In the genomic region with DNA sequence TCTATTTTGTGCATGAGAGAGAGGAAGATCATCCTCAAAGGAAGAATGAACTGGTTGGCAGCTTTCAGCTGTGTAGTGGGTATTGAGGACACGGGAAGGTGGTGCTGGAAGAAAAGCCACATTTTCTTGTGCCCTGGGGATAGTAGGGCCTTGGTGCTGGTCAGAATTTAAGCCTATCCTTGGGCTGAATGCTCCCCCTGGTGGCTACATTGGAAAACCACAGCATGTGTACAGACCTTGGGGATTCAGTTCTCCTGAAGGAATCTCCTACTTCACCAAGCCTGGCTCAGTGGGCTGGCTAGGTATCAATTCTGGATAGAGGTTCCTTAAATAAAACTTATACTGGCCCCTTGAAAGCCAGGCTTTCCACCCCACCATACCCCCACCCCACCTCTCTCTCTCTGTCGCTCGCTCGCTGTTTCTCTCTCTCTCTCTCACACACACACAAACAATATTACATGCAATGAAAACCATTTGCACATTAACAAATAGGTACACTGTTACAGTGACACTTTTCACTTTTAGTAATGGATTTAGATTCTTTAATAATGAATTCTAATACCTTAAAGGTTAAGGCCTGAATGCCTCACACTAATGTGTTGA, we compare ENCODE assay signal across 8 cellular contexts. TPM values are rescaled to one million over a fixed set of nuclear protein-coding genes. Genes with fewer than 3 reads are reported as not detected.
DNase-seq lines count a peak whose midpoint lies in the region; ATAC-seq and TF ChIP-seq lines count a peak whose summit lies in the region.

No MANE protein-coding gene starts in this region.

- intact Hi-C loops in Calu3 (cut with micrococcal nuclease; ENCODE audit: unreplicated experiment) = loop anchor here (1.0 to 5.0 kb wide), 4 partner anchors 176 to 755 kb away; a partner anchor contains a TSS
- intact Hi-C loops in left ventricle myocardium superior (cut with micrococcal nuclease) = loop anchor here (5.0 kb wide), 1 partner anchor 259 kb away; no protein-coding TSS in a partner anchor

- no peak overlapping the region for H2AFZ ChIP-seq in smooth muscle cell (ENCODE audit: low read depth)

- DNase-seq in Calu3 (peak; percentile 59), NCI-H510A treated with DMSO at 0.1 percent for 48 hours (lab: John Stamatoyannopoulos, UW) (peak; percentile 8), left ventricle myocardium superior (peak; percentile 28), smooth muscle cell (lab: John Stamatoyannopoulos, UW; ENCODE audit: unreplicated experiment) (no peak)
- peak in 1 of 2 donors; percentile 36 for DNase-seq in activated naive CD4-positive, alpha-beta T cell treated with anti-CD3 and anti-CD28 coated beads, Interleukin-2, amount 50 U/mL, for 72 hours (ENCODE audit: low spot score in 2 of 2)
- no peak for DNase-seq in effector memory CD4-positive, alpha-beta T cell

- TF ChIP-seq CTCF in Calu3 (IDR thresholded peaks at IDR 0.05; ENCODE audit: unreplicated experiment) (peak; percentile 67), smooth muscle cell (IDR thresholded peaks at IDR 0.05; ENCODE audit: borderline replicate concordance, insufficient read depth, poor library complexity, severe bottlenecking) (peak; percentile 85)

- H3K27ac Mint-ChIP-seq in Calu3 (ENCODE audit: unreplicated experiment) = no peak overlapping the region
- no peak overlapping the region for H3K27ac Mint-ChIP-seq in activated naive CD4-positive, alpha-beta T cell treated with anti-CD3 and anti-CD28 coated beads, Interleukin-2, amount 50 U/mL, for 72 hours

- no peak overlapping the region for H3K4me2 ChIP-seq in smooth muscle cell

- CTCF ChIA-PET in Calu3 (lab: Charles Lee) = no interaction called here

- no peak overlapping the region for H3K4me3 ChIP-seq in smooth muscle cell
- no peak overlapping the region for H3K4me3 ChIP-seq in effector memory CD4-positive, alpha-beta T cell (ENCODE audit: insufficient read depth, low read depth, low read length, poor library complexity, severe bottlenecking)

- H3K9me3 Mint-ChIP-seq in Calu3 (ENCODE audit: low read depth, unreplicated experiment) = peaks cover 4% of the 10 kb centered on the region
- H3K9me3 Mint-ChIP-seq in activated naive CD4-positive, alpha-beta T cell treated with anti-CD3 and anti-CD28 coated beads, Interleukin-2, amount 50 U/mL, for 72 hours = no peaks in the 10 kb centered on the region

- no peaks in the 10 kb centered on the region for H3K36me3 ChIP-seq in smooth muscle cell (ENCODE audit: low read depth)
- no peaks in the 10 kb centered on the region for H3K36me3 ChIP-seq in effector memory CD4-positive, alpha-beta T cell (ENCODE audit: control insufficient read depth, insufficient read depth, low read length)

- H3K27ac ChIP-seq in smooth muscle cell (ENCODE audit: low read depth) = no peak overlapping the region
- no peak overlapping the region for H3K27ac ChIP-seq in effector memory CD4-positive, alpha-beta T cell (ENCODE audit: insufficient read depth, low read length, poor library complexity, severe bottlenecking)

- no TSS peak for BruUV-seq in Calu3 (replicated peaks; lab: Mats Ljungman, UMichigan)

- H3K79me2 ChIP-seq in smooth muscle cell (ENCODE audit: low read depth) = no peaks in the 10 kb centered on the region

- H3K9me3 ChIP-seq in smooth muscle cell (replicated peaks; ENCODE audit: low read depth) = no peaks in the 10 kb centered on the region
- no peaks in the 10 kb centered on the region for H3K9me3 ChIP-seq in effector memory CD4-positive, alpha-beta T cell (ENCODE audit: control insufficient read depth, low read length)

- H3K27me3 Mint-ChIP-seq in Calu3 (ENCODE audit: unreplicated experiment) = peaks cover 15% of the 10 kb centered on the region

- no peaks in the 10 kb centered on the region for H3K36me3 Mint-ChIP-seq in Calu3 (ENCODE audit: insufficient read depth, unreplicated experiment)
- no peaks in the 10 kb centered on the region for H3K36me3 Mint-ChIP-seq in activated naive CD4-positive, alpha-beta T cell treated with anti-CD3 and anti-CD28 coated beads, Interleukin-2, amount 50 U/mL, for 72 hours

- no peak overlapping the region for H3K9ac ChIP-seq in smooth muscle cell (ENCODE audit: low read depth)

- WGBS in smooth muscle cell (ENCODE audit: low lambda C conversion rate) = 77% methylated on average over 4 of the region's 4 CpGs

- no peak overlapping the region for H3K4me3 Mint-ChIP-seq in Calu3 (ENCODE audit: low read depth, unreplicated experiment)

- no peaks in the 10 kb centered on the region for H3K27me3 ChIP-seq in smooth muscle cell (ENCODE audit: low read depth)
- no peaks in the 10 kb centered on the region for H3K27me3 ChIP-seq in effector memory CD4-positive, alpha-beta T cell (replicated peaks; ENCODE audit: control insufficient read depth, insufficient read depth, low read length, poor library complexity, severe bottlenecking)

- ATAC-seq in GM18909 (IDR thresholded peaks at IDR 0.05; ENCODE audit: poor library complexity, unreplicated experiment) = peak; percentile 93
- peak; percentile 82 for ATAC-seq in HG03097 (IDR thresholded peaks at IDR 0.05; ENCODE audit: low FRiP score, unreplicated experiment)
- peak; percentile 28 to 64 for ATAC-seq in activated naive CD4-positive, alpha-beta T cell treated with anti-CD3 and anti-CD28 coated beads, Interleukin-2, amount 50 U/mL, for 72 hours
- ATAC-seq in left ventricle myocardium superior = peak; percentile 77

- H3K4me1 Mint-ChIP-seq in Calu3 (ENCODE audit: low read depth, unreplicated experiment) = no peaks in the 10 kb centered on the region

- H3K4me1 ChIP-seq in smooth muscle cell (ENCODE audit: low read depth) = peaks cover 15% of the 10 kb centered on the region
- H3K4me1 ChIP-seq in effector memory CD4-positive, alpha-beta T cell (ENCODE audit: control insufficient read depth, insufficient read depth, low read length, poor library complexity, severe bottlenecking) = no peaks in the 10 kb centered on the region

- H3F3A ChIP-seq in smooth muscle cell (ENCODE audit: low read depth) = no peaks in the 10 kb centered on the region

- no peaks in the 10 kb centered on the region for H4K20me1 ChIP-seq in smooth muscle cell (ENCODE audit: low read depth)

RNA-seq across cellular contexts. Expression of a gene that starts 2.8 kb away (rescaled TPM):
- not detected in 2 replicates for total RNA-seq in Calu3 (2022)
- not detected for total RNA-seq in activated naive CD4-positive, alpha-beta T cell treated with anti-CD3 and anti-CD28 coated beads, Interleukin-2, amount 50 U/mL, for 72 hours
- total RNA-seq in left ventricle myocardium superior = not detected
- total RNA-seq in smooth muscle cell = not detected in 2 replicates
- not detected in 2 replicates for polyA plus RNA-seq in smooth muscle cell

RNA-seq across cellular contexts. Expression of a gene that starts 29.5 kb away (rescaled TPM):
- total RNA-seq in Calu3 (2022) = not detected in 2 replicates
- total RNA-seq in activated naive CD4-positive, alpha-beta T cell treated with anti-CD3 and anti-CD28 coated beads, Interleukin-2, amount 50 U/mL, for 72 hours = not detected
- total RNA-seq in left ventricle myocardium superior = not detected
- not detected in 2 replicates for total RNA-seq in smooth muscle cell
- not detected in 2 replicates for polyA plus RNA-seq in smooth muscle cell

RNA-seq across cellular contexts. Expression of a gene that starts 37.5 kb away (rescaled TPM):
- total RNA-seq in Calu3 (2022) (not detected in 2 replicates), left ventricle myocardium superior (not detected), smooth muscle cell (0.09 and 0.54 TPM in 2 replicates)
- total RNA-seq in activated naive CD4-positive, alpha-beta T cell treated with anti-CD3 and anti-CD28 coated beads, Interleukin-2, amount 50 U/mL, for 72 hours = under 1 TPM in 1 of 2 donors, not detected in 1; 0.34 TPM
- polyA plus RNA-seq in smooth muscle cell = not detected in 2 replicates

RNA-seq across cellular contexts. Expression of a gene that starts 41.1 kb away (rescaled TPM):
- not detected in 2 replicates for total RNA-seq in Calu3 (2022)
- total RNA-seq in activated naive CD4-positive, alpha-beta T cell treated with anti-CD3 and anti-CD28 coated beads, Interleukin-2, amount 50 U/mL, for 72 hours = not detected
- not detected for total RNA-seq in left ventricle myocardium superior
- not detected in 2 replicates for total RNA-seq in smooth muscle cell
- not detected in 2 replicates for polyA plus RNA-seq in smooth muscle cell

RNA-seq across cellular contexts. Expression of a gene that starts 56.7 kb away (rescaled TPM):
- total RNA-seq in Calu3 (2022) (not detected in 2 replicates), left ventricle myocardium superior (not detected), smooth muscle cell (not detected in 2 replicates)
- total RNA-seq in activated naive CD4-positive, alpha-beta T cell treated with anti-CD3 and anti-CD28 coated beads, Interleukin-2, amount 50 U/mL, for 72 hours = not detected
- not detected in 2 replicates for polyA plus RNA-seq in smooth muscle cell

Comparison
In these comparisons a context has a peak if more than half of its experiments do, and no peak if none do; other contexts are left out.
1. DNase-seq: peak in Calu3 (single experiment), NCI-H510A treated with DMSO at 0.1 percent for 48 hours (single experiment) and left ventricle myocardium superior (single experiment); none in smooth muscle cell (single experiment) and effector memory CD4-positive, alpha-beta T cell (0 of 3).
2. Peak in every context shown above with its lines, with median percentiles within 50 percentile points of each other: ATAC-seq.